8 cellular contexts compared by ENCODE assay signal in genomic region chr10:7817984-7818294, GRCh38. TPM values are rescaled to one million over a fixed set of nuclear protein-coding genes. Genes with fewer than 3 reads are reported as not detected.
DNase-seq lines count a peak whose midpoint lies in the region; ATAC-seq and TF ChIP-seq lines count a peak whose summit lies in the region.

No MANE protein-coding gene starts in this region.

- intact Hi-C loops in sciatic nerve (cut with DNase I): no loop called here

- H3K27ac ChIP-seq in brain microvascular endothelial cell: peak overlapping the region; percentile 45

- no peaks in the 10 kb centered on the region for H3K36me3 ChIP-seq in brain microvascular endothelial cell (replicated peaks)

- peak overlapping the region; percentile 95 for H3K4me3 ChIP-seq in brain microvascular endothelial cell (ENCODE audit: low read depth, low read length)
- H3K4me3 ChIP-seq in mononuclear cell (ENCODE audit: low read length): peak overlapping the region; percentile 91

- in situ Hi-C loops in brain microvascular endothelial cell (cut with HindIII; ENCODE audit: low pct_ligation_motif_present, low sequenced_read_pairs): no loop called here

- H3K4me1 ChIP-seq in mononuclear cell (ENCODE audit: insufficient read depth, low read length): peaks cover 22% of the 10 kb centered on the region

- no peak for TF ChIP-seq CTCF in brain microvascular endothelial cell (IDR thresholded peaks at IDR 0.05; ENCODE audit: low read depth, low read length, missing control alignments)

- H3K9me3 ChIP-seq in mononuclear cell (ENCODE audit: low read depth, low read length): no peaks in the 10 kb centered on the region

- no peak for DNase-seq in brain microvascular endothelial cell
- DNase-seq in 8988T: no peak
- DNase-seq in sciatic nerve (ENCODE audit: low spot score): no peak
- no peak for DNase-seq in NCI-H2227 treated with DMSO at 0.1 percent for 48 hours (lab: John Stamatoyannopoulos, UW)

- H3K27me3 ChIP-seq in brain microvascular endothelial cell (replicated peaks) (no peaks in the 10 kb centered on the region), mononuclear cell (ENCODE audit: insufficient read depth, low read length) (no peaks in the 10 kb centered on the region)

- ATAC-seq in GM18867 (IDR thresholded peaks at IDR 0.05; ENCODE audit: unreplicated experiment) (peak; percentile 10), HG03342 (IDR thresholded peaks at IDR 0.05; ENCODE audit: unreplicated experiment) (peak; percentile 15), sciatic nerve (no peak), GM21390 (IDR thresholded peaks at IDR 0.05; ENCODE audit: unreplicated experiment) (no peak)

RNA-seq across cellular contexts. Expression of gene TAF3, which starts 0.4 kb away (rescaled TPM):
- total RNA-seq in mononuclear cell: 6.7 TPM
- 13.7 TPM for total RNA-seq in sciatic nerve

RNA-seq across cellular contexts. Expression of gene ATP5F1C, which starts 30.0 kb away (rescaled TPM):
- total RNA-seq in mononuclear cell (303 TPM), sciatic nerve (150 TPM)

RNA-seq across cellular contexts. Expression of gene KIN, which starts 30.1 kb away (rescaled TPM):
- total RNA-seq in mononuclear cell (7.9 TPM), sciatic nerve (14.2 TPM)

Comparison
In these comparisons a context has a peak if more than half of its experiments do, and no peak if none do; other contexts are left out.
1. ATAC-seq: peak in GM18867 (single experiment) and HG03342 (single experiment); none in sciatic nerve (single experiment) and GM21390 (single experiment).